8 cellular contexts compared by ENCODE assay signal in the genomic region with DNA sequence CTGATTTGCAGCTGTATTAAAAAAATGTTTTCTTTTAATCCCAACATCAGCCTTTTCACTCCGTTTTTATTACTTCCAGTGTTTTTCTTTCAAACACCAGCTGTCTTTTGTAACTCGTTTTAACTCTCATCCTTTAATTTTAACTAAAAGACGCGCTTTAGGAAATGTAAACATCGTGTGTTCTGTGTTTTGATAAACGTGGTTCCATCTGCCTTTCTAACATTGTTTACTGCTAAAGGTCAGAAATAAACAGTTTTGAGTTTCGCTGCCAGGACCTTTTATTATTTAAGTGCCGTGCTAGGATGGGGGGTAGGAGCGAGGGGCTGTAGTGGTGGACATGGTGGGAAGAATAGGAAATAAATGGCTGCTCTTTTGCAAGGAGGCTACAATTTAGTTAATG. TPM values are rescaled to one million over a fixed set of nuclear protein-coding genes. Genes with fewer than 3 reads are reported as not detected.
A peak's percentile ranks its signal among the peaks of the same experiment; 100 is the strongest.
DNase-seq lines count a peak whose midpoint lies in the region; ATAC-seq, FAIRE-seq and TF ChIP-seq lines count a peak whose summit lies in the region.

No MANE protein-coding gene starts in this region.

- no peaks in the 10 kb centered on the region for H3K36me3 ChIP-seq in A673 (ENCODE audit: insufficient read depth, low read length, poor library complexity, severe bottlenecking)
- peaks cover 16% of the 10 kb centered on the region; the same call in 1 of the 2 replicates for H3K36me3 ChIP-seq in HUES6 (ENCODE audit: control insufficient read depth, insufficient read depth, low read length)
- H3K36me3 ChIP-seq in mammary epithelial cell (ENCODE audit: insufficient read depth, low read length): no peaks in the 10 kb centered on the region

- H3K9me3 ChIP-seq in A673 (ENCODE audit: low read depth, low read length, poor library complexity, severe bottlenecking) (no peaks in the 10 kb centered on the region), HUES6 (ENCODE audit: control insufficient read depth, insufficient read depth, low read depth, low read length) (no peaks in the 10 kb centered on the region), mammary epithelial cell (replicated peaks; ENCODE audit: insufficient read depth, low read length) (no peaks in the 10 kb centered on the region), mononuclear cell (ENCODE audit: low read depth, low read length) (no peaks in the 10 kb centered on the region)

- H3K4me3 ChIP-seq in A673 (ENCODE audit: low read depth, low read length, poor library complexity, severe bottlenecking) (peak overlapping the region; percentile 61), HUES6 (ENCODE audit: low read depth, low read length) (peak overlapping the region; percentile 64), mammary epithelial cell (replicated peaks in 1 of 3; ENCODE audit: insufficient read depth in 1 of 3, low read depth in 2 of 3, low read length in 3 of 3) (peak overlapping the region; percentile 66 to 98 (median 85)), mononuclear cell (ENCODE audit: low read length) (peak overlapping the region; percentile 89)

- no peak for FAIRE-seq in H54 (lab: Jason Lieb, UNC)

- POLR2A ChIA-PET in A673 (lab: Charles Lee; ENCODE audit: low non-redundant PET): interaction anchor here (0.7 to 0.9 kb wide), 3 partner anchors 207 to 505 kb away, joined by 3 to 8 read pairs (median 4); no protein-coding TSS in a partner anchor

- BruUV-seq in A673 (replicated peaks; lab: Mats Ljungman, UMichigan) (TSS peak; percentile 31), mammary epithelial cell (replicated peaks; lab: Mats Ljungman, UMichigan) (TSS peak; percentile 38)

- peak overlapping the region; percentile 92 for H3K9ac ChIP-seq in HUES6 (ENCODE audit: low read length)
- H3K9ac ChIP-seq in mammary epithelial cell (ENCODE audit: insufficient read depth, low read length): peak overlapping the region; percentile 88

- dilution Hi-C loops in mammary epithelial cell (cut with HindIII; ENCODE audit: low sequenced_read_pairs): no loop called here

- 4% methylated on average over 9 of the region's 9 CpGs for WGBS in mammary epithelial cell (ENCODE audit: low coverage, missing lambda C conversion rate)

- H3K4me2 ChIP-seq in mammary epithelial cell (ENCODE audit: insufficient read depth, low read depth, low read length): peak overlapping the region; percentile 99

- H3K27me3 ChIP-seq in A673 (replicated peaks; ENCODE audit: insufficient read depth, low read depth, low read length, poor library complexity): no peaks in the 10 kb centered on the region
- H3K27me3 ChIP-seq in HUES6 (ENCODE audit: control insufficient read depth, insufficient read depth, low read length): no peaks in the 10 kb centered on the region
- H3K27me3 ChIP-seq in mammary epithelial cell (ENCODE audit: insufficient read depth, low read length): no peaks in the 10 kb centered on the region
- no peaks in the 10 kb centered on the region for H3K27me3 ChIP-seq in mononuclear cell (ENCODE audit: insufficient read depth, low read length)

- no peaks in the 10 kb centered on the region for H4K20me1 ChIP-seq in mammary epithelial cell (ENCODE audit: insufficient read depth, low read length)

- in situ Hi-C loops in mammary epithelial cell (cut with MboI; ENCODE audit: low sequenced_read_pairs in 2 of 2): loop anchor here in 1 of 2 donors (10.0 kb wide), 1 partner anchor 257 kb away; no protein-coding TSS in a partner anchor

- H2AFZ ChIP-seq in mammary epithelial cell (ENCODE audit: low read depth, low read length): peak overlapping the region; percentile 90

- peaks cover 3% of the 10 kb centered on the region for H3K79me2 ChIP-seq in mammary epithelial cell (ENCODE audit: insufficient read depth, low read length)

- TF ChIP-seq CTCF in A673 (conservative IDR thresholded peaks at IDR 0.05; ENCODE audit: low read depth, low read length) (no peak), mammary epithelial cell (conservative IDR thresholded peaks at IDR 0.05 in 1 of 2, IDR thresholded peaks at IDR 0.05 in 1 of 2; ENCODE audit: extremely low read depth in 1 of 2, insufficient read depth in 1 of 2, low read depth in 1 of 2, low read length in 2 of 2) (no peak)

- H3K27ac ChIP-seq in A673 (ENCODE audit: low read depth, low read length, poor library complexity, severe bottlenecking): peak overlapping the region; percentile 99
- peak overlapping the region; percentile 60; the same call in 1 of the 2 replicates for H3K27ac ChIP-seq in HUES6 (ENCODE audit: low read depth, low read length)
- H3K27ac ChIP-seq in mammary epithelial cell (ENCODE audit: insufficient read depth, low read depth, low read length): peak overlapping the region; percentile 80

- no peak for TF ChIP-seq POLR2A in H54 (IDR thresholded peaks at IDR 0.05; ENCODE audit: low read depth, low read length)

- H3K4me1 ChIP-seq in A673 (ENCODE audit: insufficient read depth, low read length, poor library complexity, severe bottlenecking): peaks cover 12% of the 10 kb centered on the region
- H3K4me1 ChIP-seq in HUES6 (ENCODE audit: control insufficient read depth, insufficient read depth, low read length): peaks cover 19% of the 10 kb centered on the region
- peaks cover 13% of the 10 kb centered on the region for H3K4me1 ChIP-seq in mammary epithelial cell (ENCODE audit: insufficient read depth, low read length)
- peaks cover 26% of the 10 kb centered on the region for H3K4me1 ChIP-seq in mononuclear cell (ENCODE audit: insufficient read depth, low read length)

- DNase-seq in A673 (ENCODE audit: low spot score): no peak
- DNase-seq in mammary epithelial cell: no peak
- no peak for DNase-seq in NCI-H1048 (lab: John Stamatoyannopoulos, UW)
- no peak for DNase-seq in iPS-NIHi7 (ENCODE audit: extremely low spot score)
- no peak for DNase-seq in H54 (ENCODE audit: insufficient read length, low spot score)

- ATAC-seq in HG03378 (IDR thresholded peaks at IDR 0.05; ENCODE audit: unreplicated experiment): no peak

- CTCF ChIA-PET in A673 (lab: Charles Lee) (interaction anchor here (1.6 kb wide), 1 partner anchor 259 kb away, joined by 8 read pairs; no protein-coding TSS in a partner anchor), mammary epithelial cell (lab: Charles Lee; ENCODE audit: low non-redundant PET) (interaction anchor here (0.5 to 0.8 kb wide), 3 partner anchors 160 to 344 kb away, joined by 4 to 9 read pairs (median 6); no protein-coding TSS in a partner anchor)

- intact Hi-C loops in A673 (cut with micrococcal nuclease; ENCODE audit: unreplicated experiment): loop anchor here (5.0 kb wide), 1 partner anchor 591 kb away; no protein-coding TSS in a partner anchor
- intact Hi-C loops in mammary epithelial cell (cut with micrococcal nuclease): no loop called here

RNA-seq across cellular contexts. Expression of gene N4BP2, which starts 1.5 kb away (rescaled TPM):
- total RNA-seq in A673 (2021) (21.3 and 24.8 TPM in 2 replicates), mammary epithelial cell (1 to 10 TPM; 5.7 to 5.8 TPM), mononuclear cell (36.2 TPM)
- polyA plus RNA-seq in mammary epithelial cell: 1.4 TPM
- polyA minus RNA-seq in mammary epithelial cell: 4.5 TPM
